9 cellular contexts compared by ENCODE assay signal in the genomic region with DNA sequence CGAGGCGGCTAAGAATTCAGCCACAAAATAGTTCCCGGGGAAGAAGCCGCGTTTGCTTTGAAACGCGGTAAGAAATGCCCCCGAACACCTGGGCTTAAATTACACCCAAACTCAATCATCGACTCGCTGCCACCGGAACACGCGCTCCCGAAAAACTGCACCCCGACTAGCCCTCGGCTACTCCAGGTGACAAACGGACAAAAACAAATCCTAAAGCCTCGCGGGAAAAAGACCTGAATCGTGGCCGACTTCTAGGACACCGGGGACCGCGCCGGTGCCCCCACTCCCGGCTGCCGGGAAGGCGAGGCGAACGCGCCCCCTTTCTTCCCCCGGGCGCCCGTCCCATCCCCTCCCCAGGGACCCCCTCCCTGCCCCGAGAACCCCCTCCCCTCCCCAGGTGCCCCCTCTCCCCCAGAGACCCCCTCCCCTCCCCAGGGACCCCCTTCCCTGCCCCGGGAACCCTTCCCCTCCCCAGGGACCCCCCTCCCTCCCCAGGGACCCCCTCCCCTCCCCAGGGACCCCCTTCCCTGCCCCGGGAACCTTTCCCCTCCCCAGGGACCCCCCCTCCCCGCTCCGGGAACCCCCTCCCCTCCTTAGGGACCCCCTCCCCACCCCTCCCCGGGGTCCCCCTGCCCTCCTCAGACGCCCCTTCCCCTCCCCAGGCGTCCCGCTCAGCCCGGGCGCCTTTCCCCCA. TPM values are rescaled to one million over a fixed set of nuclear protein-coding genes. Genes with fewer than 3 reads are reported as not detected.
A peak's percentile ranks its signal among the peaks of the same experiment; 100 is the strongest.
DNase-seq lines count a peak whose midpoint lies in the region; ATAC-seq and TF ChIP-seq lines count a peak whose summit lies in the region.
"Had no signal": no experiment of that assay in that cellular context is flagged by ENCODE, and none has a peak within 500 bp of the region (broad histone marks: within the 10 kb centered on the region; RNA-seq: fewer than 3 reads in every experiment).

No MANE protein-coding gene starts in this region.

- H3K27ac ChIP-seq in liver (ENCODE audit: low read depth in 1 of 2, low read length in 2 of 2) (peak overlapping the region; percentile 36 to 70), thyroid gland (peak overlapping the region in 1 of 3 donors; percentile 37)

- H3K27me3 ChIP-seq in liver (ENCODE audit: control insufficient read depth in 4 of 4, insufficient read depth in 4 of 4, low read length in 3 of 4) (no peaks in the 10 kb centered on the region), thyroid gland (no peaks in the 10 kb centered on the region)

- TF ChIP-seq RAD21 in liver (IDR thresholded peaks at IDR 0.05) = no peak

- peaks cover 32% of the 10 kb centered on the region for H3K36me3 Mint-ChIP-seq in activated CD4-positive, alpha-beta T cell treated with anti-CD3 and anti-CD28 coated beads, Interleukin-2, amount 10 ng/mL, durations not matched to agents 7 days and 5 days (ENCODE audit: low read depth)

- H3K27me3 Mint-ChIP-seq in activated CD4-positive, alpha-beta T cell treated with anti-CD3 and anti-CD28 coated beads, Interleukin-2, amount 10 ng/mL, durations not matched to agents 7 days and 5 days = peaks cover 8% of the 10 kb centered on the region

- peaks cover 5 to 10% (median 6%) of the 10 kb centered on the region in 4 donors for H3K4me1 ChIP-seq in liver (ENCODE audit: control insufficient read depth in 4 of 4, insufficient read depth in 4 of 4, low read length in 3 of 4)
- H3K4me1 ChIP-seq in thyroid gland = peaks cover 0 to 5% of the 10 kb centered on the region in 2 donors

- POLR2A ChIA-PET in activated CD4-positive, alpha-beta T cell treated with anti-CD3 and anti-CD28 coated beads, Interleukin-2, amount 10 ng/mL, durations not matched to agents 7 days and 5 days (lab: Charles Lee) = no interaction called here

- no peak overlapping the region for H3K9ac ChIP-seq in liver (ENCODE audit: low read depth in 1 of 2, low read length in 2 of 2)

- TF ChIP-seq CTCF in astrocyte of the cerebellum (IDR thresholded peaks at IDR 0.05; ENCODE audit: low read depth, low read length, missing control alignments) = no peak
- no peak for TF ChIP-seq CTCF in liver (IDR thresholded peaks at IDR 0.05; ENCODE audit: low read depth, low read length, missing input control)
- TF ChIP-seq CTCF in thyroid gland (IDR thresholded peaks at IDR 0.05) = no peak

- in situ Hi-C loops in astrocyte of the cerebellum (cut with HindIII; ENCODE audit: low sequenced_read_pairs) = no loop called here

- H3K9me3 ChIP-seq in liver (ENCODE audit: control insufficient read depth in 4 of 4, low read length in 3 of 4) (peaks cover 0 to 4% (median 0%) of the 10 kb centered on the region in 4 donors), thyroid gland (no peaks in the 10 kb centered on the region)

- WGBS in liver = 9% methylated on average over 45 of the region's 45 CpGs
- 5 to 6% methylated on average over 30 to 31 of the region's 45 CpGs for WGBS in thyroid gland, 2 donors

- H3K36me3 ChIP-seq in liver (ENCODE audit: control insufficient read depth in 4 of 4, insufficient read depth in 3 of 4, low read depth in 1 of 4, low read length in 3 of 4) = peaks cover 0 to 4% (median 0%) of the 10 kb centered on the region in 4 donors
- H3K36me3 ChIP-seq in thyroid gland = no peaks in the 10 kb centered on the region

- no peak for ATAC-seq in GM21360 (IDR thresholded peaks at IDR 0.05; ENCODE audit: unreplicated experiment)

- H3K4me1 Mint-ChIP-seq in activated CD4-positive, alpha-beta T cell treated with anti-CD3 and anti-CD28 coated beads, Interleukin-2, amount 10 ng/mL, durations not matched to agents 7 days and 5 days = peaks cover 14% of the 10 kb centered on the region

- intact Hi-C loops in thyroid gland (cut with DNase I) = loop anchor here (10.0 kb wide), 1 partner anchor 260 kb away; a partner anchor contains a TSS

- peak overlapping the region; percentile 87 for H3K4me3 Mint-ChIP-seq in activated CD4-positive, alpha-beta T cell treated with anti-CD3 and anti-CD28 coated beads, Interleukin-2, amount 10 ng/mL, durations not matched to agents 7 days and 5 days

- DNase-seq in activated CD4-positive, alpha-beta T cell treated with anti-CD3 and anti-CD28 coated beads, Interleukin-2, amount 10 ng/mL, durations not matched to agents 7 days and 5 days = no peak
- DNase-seq in activated CD4-positive, alpha-beta T cell treated with anti-CD3 and anti-CD28 coated beads, Interleukin-2, amount 50 U/mL, for 48 hours = no peak
- no peak for DNase-seq in astrocyte of the cerebellum (ENCODE audit: low read depth)
- DNase-seq in thyroid gland = no peak
- DNase-seq in NCI-H146 treated with DMSO at 0.1 percent for 48 hours (lab: John Stamatoyannopoulos, UW; ENCODE audit: unreplicated experiment) = no peak
- DNase-seq in NCI-H2107 treated with DMSO at 0.1 percent for 48 hours (lab: John Stamatoyannopoulos, UW; ENCODE audit: unreplicated experiment) = no peak

- peak overlapping the region; percentile 65 for H3K4me3 ChIP-seq in astrocyte of the cerebellum (ENCODE audit: low read depth, low read length)
- peak overlapping the region; percentile 72 to 95 (median 84) for H3K4me3 ChIP-seq in liver (ENCODE audit: low read depth in 1 of 3, low read length in 3 of 3)
- H3K4me3 ChIP-seq in thyroid gland (replicated peaks in 1 of 3) = peak overlapping the region; percentile 53 to 74 (median 60)

- peaks cover 18% of the 10 kb centered on the region for H3K9me3 Mint-ChIP-seq in activated CD4-positive, alpha-beta T cell treated with anti-CD3 and anti-CD28 coated beads, Interleukin-2, amount 10 ng/mL, durations not matched to agents 7 days and 5 days

- TF ChIP-seq POLR2A in thyroid gland (IDR thresholded peaks at IDR 0.05) = no peak

- peak overlapping the region; percentile 71 for H3K27ac Mint-ChIP-seq in activated CD4-positive, alpha-beta T cell treated with anti-CD3 and anti-CD28 coated beads, Interleukin-2, amount 10 ng/mL, durations not matched to agents 7 days and 5 days

- CTCF ChIA-PET in activated CD4-positive, alpha-beta T cell treated with anti-CD3 and anti-CD28 coated beads, Interleukin-2, amount 10 ng/mL, durations not matched to agents 7 days and 5 days (lab: Charles Lee) = interaction anchor here (1.0 kb wide), 1 partner anchor 56 kb away, joined by 3 read pairs; no protein-coding TSS in a partner anchor

TF ChIP-seq in liver, 16 proteins besides CTCF, POLR2A, EP300 and RAD21:
- TF ChIP-seq, protein P1, sequence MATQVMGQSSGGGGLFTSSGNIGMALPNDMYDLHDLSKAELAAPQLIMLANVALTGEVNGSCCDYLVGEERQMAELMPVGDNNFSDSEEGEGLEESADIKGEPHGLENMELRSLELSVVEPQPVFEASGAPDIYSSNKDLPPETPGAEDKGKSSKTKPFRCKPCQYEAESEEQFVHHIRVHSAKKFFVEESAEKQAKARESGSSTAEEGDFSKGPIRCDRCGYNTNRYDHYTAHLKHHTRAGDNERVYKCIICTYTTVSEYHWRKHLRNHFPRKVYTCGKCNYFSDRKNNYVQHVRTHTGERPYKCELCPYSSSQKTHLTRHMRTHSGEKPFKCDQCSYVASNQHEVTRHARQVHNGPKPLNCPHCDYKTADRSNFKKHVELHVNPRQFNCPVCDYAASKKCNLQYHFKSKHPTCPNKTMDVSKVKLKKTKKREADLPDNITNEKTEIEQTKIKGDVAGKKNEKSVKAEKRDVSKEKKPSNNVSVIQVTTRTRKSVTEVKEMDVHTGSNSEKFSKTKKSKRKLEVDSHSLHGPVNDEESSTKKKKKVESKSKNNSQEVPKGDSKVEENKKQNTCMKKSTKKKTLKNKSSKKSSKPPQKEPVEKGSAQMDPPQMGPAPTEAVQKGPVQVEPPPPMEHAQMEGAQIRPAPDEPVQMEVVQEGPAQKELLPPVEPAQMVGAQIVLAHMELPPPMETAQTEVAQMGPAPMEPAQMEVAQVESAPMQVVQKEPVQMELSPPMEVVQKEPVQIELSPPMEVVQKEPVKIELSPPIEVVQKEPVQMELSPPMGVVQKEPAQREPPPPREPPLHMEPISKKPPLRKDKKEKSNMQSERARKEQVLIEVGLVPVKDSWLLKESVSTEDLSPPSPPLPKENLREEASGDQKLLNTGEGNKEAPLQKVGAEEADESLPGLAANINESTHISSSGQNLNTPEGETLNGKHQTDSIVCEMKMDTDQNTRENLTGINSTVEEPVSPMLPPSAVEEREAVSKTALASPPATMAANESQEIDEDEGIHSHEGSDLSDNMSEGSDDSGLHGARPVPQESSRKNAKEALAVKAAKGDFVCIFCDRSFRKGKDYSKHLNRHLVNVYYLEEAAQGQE (IDR thresholded peaks at IDR 0.05) = no peak
- TF ChIP-seq NR2F2 (IDR thresholded peaks at IDR 0.05) (no peak), GABPA (IDR thresholded peaks at IDR 0.05 in 1 of 2, conservative IDR thresholded peaks at IDR 0.05 in 1 of 2) (no peak), SP1 (IDR thresholded peaks at IDR 0.05) (no peak), YY1 (IDR thresholded peaks at IDR 0.05) (no peak), HNF4G (IDR thresholded peaks at IDR 0.05) (no peak), FOXA2 (IDR thresholded peaks at IDR 0.05) (no peak), RXRA (IDR thresholded peaks at IDR 0.05) (no peak), JUND (IDR thresholded peaks at IDR 0.05) (no peak)
- TF ChIP-seq, protein P2, sequence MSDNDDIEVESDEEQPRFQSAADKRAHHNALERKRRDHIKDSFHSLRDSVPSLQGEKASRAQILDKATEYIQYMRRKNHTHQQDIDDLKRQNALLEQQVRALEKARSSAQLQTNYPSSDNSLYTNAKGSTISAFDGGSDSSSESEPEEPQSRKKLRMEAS (IDR thresholded peaks at IDR 0.05) = no peak

RNA-seq across cellular contexts. Expression of a gene that starts 0.6 kb away (rescaled TPM):
- total RNA-seq in activated CD4-positive, alpha-beta T cell treated with anti-CD3 and anti-CD28 coated beads, Interleukin-2, amount 10 ng/mL, durations not matched to agents 7 days and 5 days = 10 to 100 TPM; 18.0 to 22.0 TPM
- total RNA-seq in liver (1 to 10 TPM; 3.9 to 7.0 TPM), thyroid gland (10 to 100 TPM; 10.3 to 27.6 (median 19.6) TPM)
- polyA plus RNA-seq in liver = 1 to 10 TPM; 4.5 to 4.8 TPM

RNA-seq across cellular contexts. Expression of a gene that starts 41.2 kb away (rescaled TPM):
- total RNA-seq in activated CD4-positive, alpha-beta T cell treated with anti-CD3 and anti-CD28 coated beads, Interleukin-2, amount 10 ng/mL, durations not matched to agents 7 days and 5 days = not detected
- total RNA-seq in liver (under 1 TPM in 1 of 2 donors, not detected in 1; 0.14 TPM), thyroid gland (not detected)
- not detected for polyA plus RNA-seq in liver
- total RNA-seq: Daoy had no signal

RNA-seq across cellular contexts. Expression of a gene that starts 58.4 kb away (rescaled TPM):
- under 1 TPM; 0.15 to 0.27 TPM for total RNA-seq in activated CD4-positive, alpha-beta T cell treated with anti-CD3 and anti-CD28 coated beads, Interleukin-2, amount 10 ng/mL, durations not matched to agents 7 days and 5 days
- total RNA-seq in liver (not detected), thyroid gland (under 1 TPM in 2 of 4 donors, not detected in 2; 0.13 to 0.29 TPM)
- polyA plus RNA-seq in liver = not detected
- total RNA-seq: Daoy had no signal
